1 cellular context compared by ENCODE assay signal in genomic region chr14:96285667-96286066, GRCh38.
TF ChIP-seq lines count a peak whose summit lies in the region.

No MANE protein-coding gene starts in this region.

TF ChIP-seq in WTC11, 78 proteins besides CTCF, POLR2A, EP300 and RAD21 (continued from another document):
- TF ChIP-seq, protein P1, sequence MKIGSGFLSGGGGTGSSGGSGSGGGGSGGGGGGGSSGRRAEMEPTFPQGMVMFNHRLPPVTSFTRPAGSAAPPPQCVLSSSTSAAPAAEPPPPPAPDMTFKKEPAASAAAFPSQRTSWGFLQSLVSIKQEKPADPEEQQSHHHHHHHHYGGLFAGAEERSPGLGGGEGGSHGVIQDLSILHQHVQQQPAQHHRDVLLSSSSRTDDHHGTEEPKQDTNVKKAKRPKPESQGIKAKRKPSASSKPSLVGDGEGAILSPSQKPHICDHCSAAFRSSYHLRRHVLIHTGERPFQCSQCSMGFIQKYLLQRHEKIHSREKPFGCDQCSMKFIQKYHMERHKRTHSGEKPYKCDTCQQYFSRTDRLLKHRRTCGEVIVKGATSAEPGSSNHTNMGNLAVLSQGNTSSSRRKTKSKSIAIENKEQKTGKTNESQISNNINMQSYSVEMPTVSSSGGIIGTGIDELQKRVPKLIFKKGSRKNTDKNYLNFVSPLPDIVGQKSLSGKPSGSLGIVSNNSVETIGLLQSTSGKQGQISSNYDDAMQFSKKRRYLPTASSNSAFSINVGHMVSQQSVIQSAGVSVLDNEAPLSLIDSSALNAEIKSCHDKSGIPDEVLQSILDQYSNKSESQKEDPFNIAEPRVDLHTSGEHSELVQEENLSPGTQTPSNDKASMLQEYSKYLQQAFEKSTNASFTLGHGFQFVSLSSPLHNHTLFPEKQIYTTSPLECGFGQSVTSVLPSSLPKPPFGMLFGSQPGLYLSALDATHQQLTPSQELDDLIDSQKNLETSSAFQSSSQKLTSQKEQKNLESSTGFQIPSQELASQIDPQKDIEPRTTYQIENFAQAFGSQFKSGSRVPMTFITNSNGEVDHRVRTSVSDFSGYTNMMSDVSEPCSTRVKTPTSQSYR (CRISPR knock-in tag; IDR thresholded peaks at IDR 0.05) = no peak
- TF ChIP-seq GTF2I (CRISPR knock-in tag; conservative IDR thresholded peaks at IDR 0.05) (no peak), ELF4 (CRISPR knock-in tag; IDR thresholded peaks at IDR 0.05; ENCODE audit: low read depth) (no peak), ETV6 (CRISPR knock-in tag; IDR thresholded peaks at IDR 0.05) (no peak), KAT7 (CRISPR knock-in tag; IDR thresholded peaks at IDR 0.05; ENCODE audit: borderline replicate concordance) (no peak)
- TF ChIP-seq, protein P2, sequence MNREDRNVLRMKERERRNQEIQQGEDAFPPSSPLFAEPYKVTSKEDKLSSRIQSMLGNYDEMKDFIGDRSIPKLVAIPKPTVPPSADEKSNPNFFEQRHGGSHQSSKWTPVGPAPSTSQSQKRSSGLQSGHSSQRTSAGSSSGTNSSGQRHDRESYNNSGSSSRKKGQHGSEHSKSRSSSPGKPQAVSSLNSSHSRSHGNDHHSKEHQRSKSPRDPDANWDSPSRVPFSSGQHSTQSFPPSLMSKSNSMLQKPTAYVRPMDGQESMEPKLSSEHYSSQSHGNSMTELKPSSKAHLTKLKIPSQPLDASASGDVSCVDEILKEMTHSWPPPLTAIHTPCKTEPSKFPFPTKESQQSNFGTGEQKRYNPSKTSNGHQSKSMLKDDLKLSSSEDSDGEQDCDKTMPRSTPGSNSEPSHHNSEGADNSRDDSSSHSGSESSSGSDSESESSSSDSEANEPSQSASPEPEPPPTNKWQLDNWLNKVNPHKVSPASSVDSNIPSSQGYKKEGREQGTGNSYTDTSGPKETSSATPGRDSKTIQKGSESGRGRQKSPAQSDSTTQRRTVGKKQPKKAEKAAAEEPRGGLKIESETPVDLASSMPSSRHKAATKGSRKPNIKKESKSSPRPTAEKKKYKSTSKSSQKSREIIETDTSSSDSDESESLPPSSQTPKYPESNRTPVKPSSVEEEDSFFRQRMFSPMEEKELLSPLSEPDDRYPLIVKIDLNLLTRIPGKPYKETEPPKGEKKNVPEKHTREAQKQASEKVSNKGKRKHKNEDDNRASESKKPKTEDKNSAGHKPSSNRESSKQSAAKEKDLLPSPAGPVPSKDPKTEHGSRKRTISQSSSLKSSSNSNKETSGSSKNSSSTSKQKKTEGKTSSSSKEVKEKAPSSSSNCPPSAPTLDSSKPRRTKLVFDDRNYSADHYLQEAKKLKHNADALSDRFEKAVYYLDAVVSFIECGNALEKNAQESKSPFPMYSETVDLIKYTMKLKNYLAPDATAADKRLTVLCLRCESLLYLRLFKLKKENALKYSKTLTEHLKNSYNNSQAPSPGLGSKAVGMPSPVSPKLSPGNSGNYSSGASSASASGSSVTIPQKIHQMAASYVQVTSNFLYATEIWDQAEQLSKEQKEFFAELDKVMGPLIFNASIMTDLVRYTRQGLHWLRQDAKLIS (CRISPR knock-in tag; IDR thresholded peaks at IDR 0.05; ENCODE audit: borderline replicate concordance) = no peak
- TF ChIP-seq, protein P3, sequence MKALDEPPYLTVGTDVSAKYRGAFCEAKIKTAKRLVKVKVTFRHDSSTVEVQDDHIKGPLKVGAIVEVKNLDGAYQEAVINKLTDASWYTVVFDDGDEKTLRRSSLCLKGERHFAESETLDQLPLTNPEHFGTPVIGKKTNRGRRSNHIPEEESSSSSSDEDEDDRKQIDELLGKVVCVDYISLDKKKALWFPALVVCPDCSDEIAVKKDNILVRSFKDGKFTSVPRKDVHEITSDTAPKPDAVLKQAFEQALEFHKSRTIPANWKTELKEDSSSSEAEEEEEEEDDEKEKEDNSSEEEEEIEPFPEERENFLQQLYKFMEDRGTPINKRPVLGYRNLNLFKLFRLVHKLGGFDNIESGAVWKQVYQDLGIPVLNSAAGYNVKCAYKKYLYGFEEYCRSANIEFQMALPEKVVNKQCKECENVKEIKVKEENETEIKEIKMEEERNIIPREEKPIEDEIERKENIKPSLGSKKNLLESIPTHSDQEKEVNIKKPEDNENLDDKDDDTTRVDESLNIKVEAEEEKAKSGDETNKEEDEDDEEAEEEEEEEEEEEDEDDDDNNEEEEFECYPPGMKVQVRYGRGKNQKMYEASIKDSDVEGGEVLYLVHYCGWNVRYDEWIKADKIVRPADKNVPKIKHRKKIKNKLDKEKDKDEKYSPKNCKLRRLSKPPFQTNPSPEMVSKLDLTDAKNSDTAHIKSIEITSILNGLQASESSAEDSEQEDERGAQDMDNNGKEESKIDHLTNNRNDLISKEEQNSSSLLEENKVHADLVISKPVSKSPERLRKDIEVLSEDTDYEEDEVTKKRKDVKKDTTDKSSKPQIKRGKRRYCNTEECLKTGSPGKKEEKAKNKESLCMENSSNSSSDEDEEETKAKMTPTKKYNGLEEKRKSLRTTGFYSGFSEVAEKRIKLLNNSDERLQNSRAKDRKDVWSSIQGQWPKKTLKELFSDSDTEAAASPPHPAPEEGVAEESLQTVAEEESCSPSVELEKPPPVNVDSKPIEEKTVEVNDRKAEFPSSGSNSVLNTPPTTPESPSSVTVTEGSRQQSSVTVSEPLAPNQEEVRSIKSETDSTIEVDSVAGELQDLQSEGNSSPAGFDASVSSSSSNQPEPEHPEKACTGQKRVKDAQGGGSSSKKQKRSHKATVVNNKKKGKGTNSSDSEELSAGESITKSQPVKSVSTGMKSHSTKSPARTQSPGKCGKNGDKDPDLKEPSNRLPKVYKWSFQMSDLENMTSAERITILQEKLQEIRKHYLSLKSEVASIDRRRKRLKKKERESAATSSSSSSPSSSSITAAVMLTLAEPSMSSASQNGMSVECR (CRISPR knock-in tag; IDR thresholded peaks at IDR 0.05; ENCODE audit: borderline replicate concordance) = no peak
- TF ChIP-seq, protein P4, sequence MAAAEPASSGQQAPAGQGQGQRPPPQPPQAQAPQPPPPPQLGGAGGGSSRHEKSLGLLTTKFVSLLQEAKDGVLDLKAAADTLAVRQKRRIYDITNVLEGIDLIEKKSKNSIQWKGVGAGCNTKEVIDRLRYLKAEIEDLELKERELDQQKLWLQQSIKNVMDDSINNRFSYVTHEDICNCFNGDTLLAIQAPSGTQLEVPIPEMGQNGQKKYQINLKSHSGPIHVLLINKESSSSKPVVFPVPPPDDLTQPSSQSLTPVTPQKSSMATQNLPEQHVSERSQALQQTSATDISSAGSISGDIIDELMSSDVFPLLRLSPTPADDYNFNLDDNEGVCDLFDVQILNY (CRISPR knock-in tag; IDR thresholded peaks at IDR 0.05) = no peak
